9 cellular contexts compared by ENCODE assay signal in the genomic region with DNA sequence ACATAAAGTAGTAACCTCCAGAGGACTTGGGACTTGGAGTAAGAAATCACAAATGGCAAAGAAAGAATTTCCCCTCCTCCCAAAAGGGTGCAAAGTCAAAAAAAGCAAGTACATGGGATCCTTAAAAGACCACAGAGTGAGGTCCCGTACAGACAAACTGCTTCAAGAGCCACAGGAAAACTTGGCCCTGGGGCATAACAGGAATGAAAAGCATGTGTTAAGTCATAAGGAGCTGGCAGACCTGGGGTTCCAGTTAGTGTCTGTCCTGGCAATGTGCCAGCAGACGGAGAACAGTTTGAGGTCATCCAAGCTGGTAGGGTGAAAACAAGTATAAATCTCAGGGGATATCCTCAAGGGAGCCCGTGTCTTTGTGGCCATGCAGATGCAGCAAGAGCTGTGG.
A peak's percentile ranks its signal among the peaks of the same experiment; 100 is the strongest.
DNase-seq lines count a peak whose midpoint lies in the region; ATAC-seq, FAIRE-seq and TF ChIP-seq lines count a peak whose summit lies in the region.
"Had no signal": no experiment of that assay in that cellular context is flagged by ENCODE, and none has a peak within 500 bp of the region (broad histone marks: within the 10 kb centered on the region; RNA-seq: fewer than 3 reads in every experiment).

No MANE protein-coding gene starts in this region.

- peak overlapping the region in 3 of 8 donors; percentile 75 to 82 (median 79) for H3K4me3 Mint-ChIP-seq in CD4-positive, alpha-beta memory T cell
- H3K4me3 Mint-ChIP-seq in activated T-cell treated with anti-CD3 and anti-CD28 coated beads, Interleukin-2, amount 50 U/mL, for 24 hours: no peak overlapping the region
- H3K4me3 Mint-ChIP-seq: activated T-helper 1 cell treated with anti-CD3 and anti-CD28 coated beads, Interleukin-12 subunit alpha, Interleukin-12 subunit beta, Interleukin-2, Interleukin-4 antibody, amounts not matched to agents 30 ng/mL and 10 ng/mL and 1 ng/mL, durations not matched to agents 14 hours and 24 hours and 36 hours had no signal

- FAIRE-seq in kidney (lab: Jason Lieb, UNC): no peak

- H3K4me1 ChIP-seq in kidney (ENCODE audit: control insufficient read depth in 1 of 2, insufficient read depth in 1 of 2, low read depth in 1 of 2, low read length in 2 of 2): peaks cover 10 to 11% of the 10 kb centered on the region in 2 donors
- H3K4me1 ChIP-seq in CD4-positive, alpha-beta memory T cell (ENCODE audit: insufficient read depth, low read length): peaks cover 10% of the 10 kb centered on the region

- no peaks in the 10 kb centered on the region for H3K36me3 Mint-ChIP-seq in CD4-positive, alpha-beta memory T cell
- no peaks in the 10 kb centered on the region for H3K36me3 Mint-ChIP-seq in activated T-cell treated with anti-CD3 and anti-CD28 coated beads, Interleukin-2, amount 50 U/mL, for 24 hours (ENCODE audit: low read depth)

- DNase-seq in AG08395 (ENCODE audit: low spot score): peak; percentile 29
- peak; percentile 25 for DNase-seq in HK-2 (ENCODE audit: unreplicated experiment)
- DNase-seq in amniotic epithelial cell (ENCODE audit: low read depth): peak; percentile 57
- DNase-seq in kidney: peak; percentile 69
- DNase-seq in CD4-positive, alpha-beta memory T cell: no peak
- DNase-seq in activated T-cell treated with anti-CD3 and anti-CD28 coated beads, Interleukin-2, amount 50 U/mL, for 24 hours: no peak

- no peak overlapping the region for H3K27ac ChIP-seq in kidney (ENCODE audit: low read depth in 2 of 2, low read length in 2 of 2)
- no peak overlapping the region for H3K27ac ChIP-seq in CD4-positive, alpha-beta memory T cell (ENCODE audit: low read depth, low read length)

- H3K9me3 Mint-ChIP-seq in CD4-positive, alpha-beta memory T cell: no peaks in the 10 kb centered on the region
- H3K9me3 Mint-ChIP-seq in activated T-cell treated with anti-CD3 and anti-CD28 coated beads, Interleukin-2, amount 50 U/mL, for 24 hours: no peaks in the 10 kb centered on the region

- H3K27ac Mint-ChIP-seq in CD4-positive, alpha-beta memory T cell: peak overlapping the region in 3 of 7 donors; percentile 13 to 18 (median 14)
- H3K27ac Mint-ChIP-seq in activated T-cell treated with anti-CD3 and anti-CD28 coated beads, Interleukin-2, amount 50 U/mL, for 24 hours: no peak overlapping the region
- H3K27ac Mint-ChIP-seq: activated T-helper 1 cell treated with anti-CD3 and anti-CD28 coated beads, Interleukin-12 subunit alpha, Interleukin-12 subunit beta, Interleukin-2, Interleukin-4 antibody, amounts not matched to agents 30 ng/mL and 10 ng/mL and 1 ng/mL, durations not matched to agents 14 hours and 24 hours and 36 hours had no signal

- ATAC-seq in HG02885 (IDR thresholded peaks at IDR 0.05; ENCODE audit: poor library complexity, unreplicated experiment) (no peak), HG03378 (IDR thresholded peaks at IDR 0.05; ENCODE audit: unreplicated experiment) (no peak)

- H3K4me1 Mint-ChIP-seq in CD4-positive, alpha-beta memory T cell: peaks cover 9 to 16% (median 14%) of the 10 kb centered on the region in 4 donors
- peaks cover 16% of the 10 kb centered on the region for H3K4me1 Mint-ChIP-seq in activated T-cell treated with anti-CD3 and anti-CD28 coated beads, Interleukin-2, amount 50 U/mL, for 24 hours (ENCODE audit: low read depth)

- H3K27me3 ChIP-seq in CD4-positive, alpha-beta memory T cell (ENCODE audit: insufficient read depth, low read length): no peaks in the 10 kb centered on the region

- H3K9me3 ChIP-seq in kidney (ENCODE audit: control insufficient read depth in 1 of 2, low read length in 2 of 2): no peaks in the 10 kb centered on the region
- H3K9me3 ChIP-seq in CD4-positive, alpha-beta memory T cell (ENCODE audit: control insufficient read depth in 1 of 2, low read length in 2 of 2): no peaks in the 10 kb centered on the region

- CTCF ChIA-PET in CD4-positive, alpha-beta memory T cell (lab: Charles Lee; ENCODE audit: partially characterized antibody): no interaction called here

- peak overlapping the region in 1 of 2 donors; percentile 2 for H3K4me3 ChIP-seq in kidney (ENCODE audit: low read length in 2 of 2)
- no peak overlapping the region for H3K4me3 ChIP-seq in CD4-positive, alpha-beta memory T cell (ENCODE audit: low read length in 2 of 2)

- intact Hi-C loops in kidney (cut with DNase I): no loop called here
- intact Hi-C loops in CD4-positive, alpha-beta memory T cell (cut with micrococcal nuclease): no loop called here

- no peak overlapping the region for H3K9ac ChIP-seq in kidney (ENCODE audit: low read length in 2 of 2)

- H3K36me3 ChIP-seq in kidney (ENCODE audit: control insufficient read depth in 1 of 2, insufficient read depth in 2 of 2, low read length in 2 of 2): no peaks in the 10 kb centered on the region
- no peaks in the 10 kb centered on the region for H3K36me3 ChIP-seq in CD4-positive, alpha-beta memory T cell (ENCODE audit: insufficient read depth, low read length)

- peaks cover 0 to 2% of the 10 kb centered on the region in 2 donors for H3K27me3 Mint-ChIP-seq in CD4-positive, alpha-beta memory T cell
- H3K27me3 Mint-ChIP-seq in activated T-cell treated with anti-CD3 and anti-CD28 coated beads, Interleukin-2, amount 50 U/mL, for 24 hours: no peaks in the 10 kb centered on the region

- TF ChIP-seq CTCF in kidney (IDR thresholded peaks at IDR 0.05; ENCODE audit: borderline replicate concordance, extremely low read depth, insufficient read depth): no peak

- POLR2A ChIA-PET in CD4-positive, alpha-beta memory T cell (lab: Charles Lee; ENCODE audit: partially characterized antibody): no interaction called here

Comparison
In these comparisons a context has a peak if more than half of its experiments do, and no peak if none do; other contexts are left out.
1. DNase-seq: peak in AG08395 (single experiment), HK-2 (single experiment), amniotic epithelial cell (single experiment) and kidney (single experiment); none in CD4-positive, alpha-beta memory T cell (0 of 5) and activated T-cell treated with anti-CD3 and anti-CD28 coated beads, Interleukin-2, amount 50 U/mL, for 24 hours (single experiment).